Comparison of ENCODE assay signal across 18 cellular contexts in the genomic region with DNA sequence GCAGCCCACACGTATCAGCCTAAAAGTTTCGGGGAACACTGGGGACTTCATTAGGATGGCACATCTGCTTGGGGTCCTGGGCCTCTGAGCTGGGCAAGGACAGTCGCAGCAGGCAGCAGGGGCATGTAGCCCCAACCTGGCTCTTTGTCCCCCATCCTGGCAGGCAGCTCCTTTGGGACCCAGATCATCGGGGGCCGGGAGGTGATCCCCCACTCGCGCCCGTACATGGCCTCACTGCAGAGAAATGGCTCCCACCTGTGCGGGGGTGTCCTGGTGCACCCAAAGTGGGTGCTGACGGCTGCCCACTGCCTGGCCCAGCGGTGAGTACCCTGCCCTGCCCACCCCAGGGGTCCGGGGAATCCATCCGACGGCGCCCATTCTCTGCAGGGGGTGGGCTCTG. TPM values are rescaled to one million over a fixed set of nuclear protein-coding genes. Genes with fewer than 3 reads are reported as not detected.
DNase-seq lines count a peak whose midpoint lies in the region; ATAC-seq and TF ChIP-seq lines count a peak whose summit lies in the region.
"Had no signal": no experiment of that assay in that cellular context is flagged by ENCODE, and none has a peak within 500 bp of the region (broad histone marks: within the 10 kb centered on the region; RNA-seq: fewer than 3 reads in every experiment).

No MANE protein-coding gene starts in this region.

- POLR2A ChIA-PET in HCT116 (lab: Charles Lee): no interaction called here

- DNase-seq in right cardiac atrium: peak in 2 of 3 donors; percentile 18 to 57
- no peak for DNase-seq in heart right ventricle
- DNase-seq in HCT116 (ENCODE audit: low read depth, low spot score): no peak
- DNase-seq in neuronal stem cell (ENCODE audit: low spot score): no peak
- no peak for DNase-seq in ureter (ENCODE audit: low spot score)
- DNase-seq: Caco-2; CD4-positive, CD25-positive, alpha-beta regulatory T cell; CD8-positive, alpha-beta T cell; DMS153; DND-41; HCEC 1CT had no signal

- H3K9me3 ChIP-seq in right cardiac atrium (ENCODE audit: control insufficient read depth, low read length) (no peaks in the 10 kb centered on the region), heart right ventricle (no peaks in the 10 kb centered on the region), HCT116 (ENCODE audit: control insufficient read depth in 1 of 2, insufficient read depth in 1 of 2, low read depth in 1 of 2, low read length in 2 of 2) (no peaks in the 10 kb centered on the region), neuronal stem cell (replicated peaks in 1 of 2; ENCODE audit: control insufficient read depth in 2 of 2, insufficient read depth in 1 of 2, low read depth in 1 of 2, low read length in 2 of 2) (no peaks in the 10 kb centered on the region)
- H3K9me3 ChIP-seq: BLaER1, Caco-2 had no signal

- H3K4me3 ChIP-seq in right cardiac atrium (ENCODE audit: low read length): no peak overlapping the region
- no peak overlapping the region for H3K4me3 ChIP-seq in heart right ventricle
- no peak overlapping the region for H3K4me3 ChIP-seq in HCT116 (replicated peaks in 1 of 2; ENCODE audit: low read depth in 1 of 2, low read length in 2 of 2)
- no peak overlapping the region for H3K4me3 ChIP-seq in neuronal stem cell (ENCODE audit: low read length in 2 of 2)
- H3K4me3 ChIP-seq: BLaER1, GM23338 had no signal

- no peak overlapping the region for H4K8ac ChIP-seq in neuronal stem cell (ENCODE audit: low read depth, low read length)

- no peak overlapping the region for H2BK12ac ChIP-seq in neuronal stem cell (ENCODE audit: low read length)

- H3K4me2 ChIP-seq in HCT116 (ENCODE audit: low read length) (0 out of 2 replicates have a peak overlapping the region, but pooled peaks have one; percentile 17), neuronal stem cell (ENCODE audit: insufficient read depth, low read length, poor library complexity, severe bottlenecking) (no peak overlapping the region)
- H3K4me2 ChIP-seq: BLaER1, GM23338 had no signal

- CTCF ChIA-PET in HCT116 (lab: Charles Lee): no interaction called here

- H3K4me1 ChIP-seq in right cardiac atrium (ENCODE audit: control insufficient read depth, insufficient read depth, low read length): no peaks in the 10 kb centered on the region
- peaks cover 0 to 19% (median 7%) of the 10 kb centered on the region in 9 donors for H3K4me1 ChIP-seq in heart right ventricle
- peaks cover 0 to 10% of the 10 kb centered on the region in 2 experiments; a peak in 1 of 4 replicates for H3K4me1 ChIP-seq in HCT116 (ENCODE audit: control insufficient read depth in 1 of 2, insufficient read depth in 2 of 2, low read length in 2 of 2)
- peaks cover 0 to 2% of the 10 kb centered on the region in 2 donors for H3K4me1 ChIP-seq in neuronal stem cell (ENCODE audit: control insufficient read depth in 2 of 2, insufficient read depth in 1 of 2, low read depth in 1 of 2, low read length in 2 of 2)
- H3K4me1 ChIP-seq: Caco-2 had no signal

- no peak overlapping the region for H3K27ac ChIP-seq in right cardiac atrium (ENCODE audit: low read length)
- H3K27ac ChIP-seq in heart right ventricle: no peak overlapping the region
- no peak overlapping the region for H3K27ac ChIP-seq in HCT116 (ENCODE audit: low read depth, low read length)
- H3K27ac ChIP-seq in neuronal stem cell (replicated peaks; ENCODE audit: low read length): no peak overlapping the region
- H3K27ac ChIP-seq: 22Rv1, BLaER1, C4-2B had no signal

- H3K18ac ChIP-seq in neuronal stem cell (ENCODE audit: low read length): no peak overlapping the region

- WGBS in right cardiac atrium: 88% methylated on average over 15 of the region's 15 CpGs
- 86 to 94% methylated on average over 15 of the region's 15 CpGs for WGBS in heart right ventricle, 2 donors
- no CpG with 5 or more reads among the region's 15 CpGs for WGBS in neuronal stem cell (ENCODE audit: extremely low coverage in 2 of 2, insufficient read length in 2 of 2, insufficient replicate concordance in 1 of 2), 2 donors

- no TSS peak for BruUV-seq in HCT116 (replicated peaks; lab: Mats Ljungman, UMichigan)

- peak overlapping the region; percentile 66 for H2BK5ac ChIP-seq in neuronal stem cell (ENCODE audit: low read length)

- TF ChIP-seq CTCF in heart right ventricle (IDR thresholded peaks at IDR 0.05) (no peak), HCT116 (IDR thresholded peaks at IDR 0.05 in 2 of 3, conservative IDR thresholded peaks at IDR 0.05 in 1 of 3; ENCODE audit: borderline replicate concordance in 1 of 3, insufficient read depth in 1 of 3, low read depth in 2 of 3, low read length in 2 of 3) (no peak)

- H3K23ac ChIP-seq in neuronal stem cell (ENCODE audit: low read depth, low read length, poor library complexity): no peak overlapping the region

- RAD21 ChIA-PET in HCT116 (lab: Charles Lee; ENCODE audit: low non-redundant PET in 1 of 2, low total read pairs in 2 of 2, uncharacterized antibody in 2 of 2, unreplicated experiment in 2 of 2): no interaction called here

- no peak overlapping the region for H2BK120ac ChIP-seq in neuronal stem cell (ENCODE audit: low read depth, low read length)

- no peaks in the 10 kb centered on the region for H3K79me2 ChIP-seq in HCT116 (ENCODE audit: insufficient read depth, low read length)

- H2AFZ ChIP-seq in HCT116 (ENCODE audit: low read depth, low read length, poor library complexity, severe bottlenecking) (no peak overlapping the region), neuronal stem cell (ENCODE audit: low read length) (no peak overlapping the region)
- H2AFZ ChIP-seq: GM23338 had no signal

- peak overlapping the region; percentile 53 for H2AK5ac ChIP-seq in neuronal stem cell (ENCODE audit: low read depth, low read length)

- no peak for TF ChIP-seq RAD21 in HCT116 (IDR thresholded peaks at IDR 0.05; ENCODE audit: low read depth)

- peak overlapping the region; percentile 11 for H3K4ac ChIP-seq in neuronal stem cell (ENCODE audit: low read length)

- H3K27me3 ChIP-seq in right cardiac atrium (ENCODE audit: control insufficient read depth, insufficient read depth) (no peaks in the 10 kb centered on the region), heart right ventricle (no peaks in the 10 kb centered on the region), HCT116 (ENCODE audit: insufficient read depth, low read length) (no peaks in the 10 kb centered on the region), neuronal stem cell (ENCODE audit: control insufficient read depth in 3 of 3, insufficient read depth in 3 of 3, low read depth in 1 of 3, low read length in 3 of 3) (no peaks in the 10 kb centered on the region)
- H3K27me3 ChIP-seq: BLaER1 had no signal

- H3K9ac ChIP-seq in HCT116 (ENCODE audit: low read length): no peak overlapping the region
- no peak overlapping the region for H3K9ac ChIP-seq in neuronal stem cell (ENCODE audit: low read depth, low read length, poor library complexity)
- H3K9ac ChIP-seq: BLaER1 had no signal

- intact Hi-C loops in right cardiac atrium (cut with DNase I): no loop called here
- intact Hi-C loops in heart right ventricle (cut with DNase I): no loop called here
- intact Hi-C loops in HCT116 (cut with micrococcal nuclease): no loop called here

- no peak overlapping the region for H4K91ac ChIP-seq in neuronal stem cell (ENCODE audit: low read depth, low read length, poor library complexity)

- no peaks in the 10 kb centered on the region for H4K20me1 ChIP-seq in HCT116 (ENCODE audit: insufficient read depth)

- H3K36me3 ChIP-seq in heart right ventricle (peaks cover 0 to 15% (median 5%) of the 10 kb centered on the region in 9 donors), HCT116 (ENCODE audit: control insufficient read depth in 1 of 2, insufficient read depth in 2 of 2, low read length in 2 of 2) (no peaks in the 10 kb centered on the region; a peak in 1 of 4 replicates), neuronal stem cell (replicated peaks in 1 of 2; ENCODE audit: control insufficient read depth in 2 of 2, insufficient read depth in 2 of 2, low read length in 2 of 2) (peaks cover 5 to 11% of the 10 kb centered on the region in 2 donors)

- no peak overlapping the region for H2BK15ac ChIP-seq in neuronal stem cell (ENCODE audit: low read length)

- H3K14ac ChIP-seq in neuronal stem cell (ENCODE audit: low read length): no peak overlapping the region

- no peaks in the 10 kb centered on the region for H3K9me2 ChIP-seq in HCT116 (ENCODE audit: insufficient read depth)

- ATAC-seq in right cardiac atrium (no peak), heart right ventricle (no peak), HCT116 (no peak), GM19452 (IDR thresholded peaks at IDR 0.05; ENCODE audit: unreplicated experiment) (no peak)
- ATAC-seq: CD8-positive, alpha-beta T cell; GM23338 had no signal

- peaks cover 2% of the 10 kb centered on the region for H3K79me1 ChIP-seq in neuronal stem cell (ENCODE audit: low read depth, low read length)

- no peak for TF ChIP-seq POLR2A in HCT116 (IDR thresholded peaks at IDR 0.05; ENCODE audit: borderline replicate concordance, extremely low read depth, insufficient read depth, insufficient read length)

RNA-seq across cellular contexts. Expression of a gene that starts 3.3 kb away (rescaled TPM):
- total RNA-seq in right cardiac atrium (under 1 TPM in 2 of 4 donors, not detected in 2; 0.26 to 0.32 TPM), heart right ventricle (1 to 10 TPM in 1 of 10 donors, under 1 TPM in 3, not detected in 6; 0.25 to 2.7 (median 0.37) TPM), HCT116 (2021; ENCODE audit: unreplicated experiment) (0.59 TPM), ureter (0.83 TPM)
- polyA plus RNA-seq in right cardiac atrium (0.43 TPM), heart right ventricle (under 1 TPM in 1 of 2 donors, not detected in 1; 0.46 TPM)
- polyA plus RNA-seq in HCT116 (2012): 0.53 and 0.67 TPM in 2 replicates
- polyA plus RNA-seq in neuronal stem cell (2013, experiment 1 of 2): 0.04 TPM
- 0.06 TPM for polyA plus RNA-seq in neuronal stem cell (2013, experiment 2 of 2)
- total RNA-seq: B cell, Caco-2, GM23338 had no signal
- polyA plus RNA-seq: AG04450 had no signal

RNA-seq across cellular contexts. Expression of a gene that starts 15.6 kb away (rescaled TPM):
- total RNA-seq in right cardiac atrium: 10 to 100 TPM; 66.8 to 78.4 (median 74.3) TPM
- polyA plus RNA-seq in right cardiac atrium: 95.8 TPM
- 100 to 1,000 TPM in 2 of 10 donors, 10 to 100 TPM in 8; 70.2 to 116 (median 76.7) TPM for total RNA-seq in heart right ventricle
- polyA plus RNA-seq in heart right ventricle: 100 to 1,000 TPM; 120 to 162 TPM
- 87.4 TPM for total RNA-seq in HCT116 (2021; ENCODE audit: unreplicated experiment)
- polyA plus RNA-seq in HCT116 (2012): 89.3 and 95.6 TPM in 2 replicates
- polyA plus RNA-seq in neuronal stem cell (2013, experiment 1 of 2): 109 TPM
- 105 TPM for polyA plus RNA-seq in neuronal stem cell (2013, experiment 2 of 2)
- 30.8 TPM for total RNA-seq in ureter

RNA-seq across cellular contexts. Expression of a gene that starts 25.3 kb away (rescaled TPM):
- total RNA-seq in right cardiac atrium (1,000 to 10,000 TPM; 1,142 to 1,510 (median 1,274) TPM), heart right ventricle (1,000 to 10,000 TPM; 1,225 to 2,457 (median 1,705) TPM), HCT116 (2021; ENCODE audit: unreplicated experiment) (603 TPM), ureter (273 TPM)
- polyA plus RNA-seq in right cardiac atrium (1,705 TPM), heart right ventricle (1,000 to 10,000 TPM in 1 of 2 donors, 100 to 1,000 TPM in 1; 829 to 5,252 TPM)
- polyA plus RNA-seq in HCT116 (2012): 735 and 929 TPM in 2 replicates
- 596 TPM for polyA plus RNA-seq in neuronal stem cell (2013, experiment 1 of 2)
- 585 TPM for polyA plus RNA-seq in neuronal stem cell (2013, experiment 2 of 2)

RNA-seq across cellular contexts. Expression of a gene that starts 39.8 kb away (rescaled TPM):
- total RNA-seq in right cardiac atrium (10 to 100 TPM; 10.9 to 15.6 (median 14.7) TPM), heart right ventricle (10 to 100 TPM in 6 of 10 donors, 1 to 10 TPM in 4; 7.1 to 13.5 (median 10.2) TPM), HCT116 (2021; ENCODE audit: unreplicated experiment) (19.1 TPM), ureter (11.2 TPM)
- polyA plus RNA-seq in right cardiac atrium (21.3 TPM), heart right ventricle (10 to 100 TPM; 22.1 to 22.2 TPM)
- 8.6 and 8.8 TPM in 2 replicates for polyA plus RNA-seq in HCT116 (2012)
- polyA plus RNA-seq in neuronal stem cell (2013, experiment 1 of 2): 6.3 TPM
- polyA plus RNA-seq in neuronal stem cell (2013, experiment 2 of 2): 6.2 TPM

RNA-seq across cellular contexts. Expression of a gene that starts 42.6 kb away (rescaled TPM):
- total RNA-seq in right cardiac atrium (10 to 100 TPM; 15.8 to 24.7 (median 21.7) TPM), heart right ventricle (10 to 100 TPM in 1 of 10 donors, 1 to 10 TPM in 9; 1.9 to 10.7 (median 5.1) TPM), HCT116 (2021; ENCODE audit: unreplicated experiment) (2.4 TPM), ureter (not detected)
- polyA plus RNA-seq in right cardiac atrium (19.3 TPM), heart right ventricle (1 to 10 TPM in 1 of 2 donors, under 1 TPM in 1; 0.90 to 4.7 TPM)
- 2.3 TPM in 2 replicates for polyA plus RNA-seq in HCT116 (2012)
- polyA plus RNA-seq in neuronal stem cell (2013, experiment 1 of 2): 0.10 TPM
- polyA plus RNA-seq in neuronal stem cell (2013, experiment 2 of 2): 0.10 TPM
- polyA plus RNA-seq: CD4-positive, CD25-positive, alpha-beta regulatory T cell had no signal

Comparison
In these comparisons a context has a peak if more than half of its experiments do, and no peak if none do; other contexts are left out.
1. DNase-seq: peak in right cardiac atrium (2 of 3); none in heart right ventricle (0 of 2), HCT116 (single experiment), neuronal stem cell (single experiment) and ureter (single experiment).